In genomic region chr3:156425651-156426050, GRCh38 we compare ENCODE assay signal across 16 cellular contexts.
DNase-seq lines count a peak whose midpoint lies in the region; ATAC-seq and TF ChIP-seq lines count a peak whose summit lies in the region.
"Had no signal": no experiment of that assay in that cellular context is flagged by ENCODE, and none has a peak within 500 bp of the region (broad histone marks: within the 10 kb centered on the region; RNA-seq: fewer than 3 reads in every experiment).

No MANE protein-coding gene starts in this region.

- no peak overlapping the region for H2AK5ac ChIP-seq in trophoblast cell (ENCODE audit: low read length)

- TF ChIP-seq CTCF in thyroid gland (IDR thresholded peaks at IDR 0.05) (no peak), gastrocnemius medialis (IDR thresholded peaks at IDR 0.05 in 4 of 5, conservative IDR thresholded peaks at IDR 0.05 in 1 of 5) (no peak)

- no peak overlapping the region for H4K91ac ChIP-seq in trophoblast cell (ENCODE audit: low read depth, low read length)

- TF ChIP-seq POLR2A in thyroid gland (IDR thresholded peaks at IDR 0.05) (no peak), gastrocnemius medialis (IDR thresholded peaks at IDR 0.05) (no peak)

- ATAC-seq in gastrocnemius medialis, result no peak
- ATAC-seq: CD8-positive, alpha-beta T cell had no signal

- H3K14ac ChIP-seq in trophoblast cell (ENCODE audit: low read length), result no peak overlapping the region

- no peaks in the 10 kb centered on the region for H3K79me2 ChIP-seq in trophoblast cell (ENCODE audit: control insufficient read depth, insufficient read depth, low read length, poor library complexity)

- no peak overlapping the region for H3K4ac ChIP-seq in trophoblast cell (ENCODE audit: low read depth, low read length)

- no peak overlapping the region for H4K8ac ChIP-seq in trophoblast cell (ENCODE audit: low read depth, low read length)

- H3K27me3 ChIP-seq in thyroid gland (no peaks in the 10 kb centered on the region), trophoblast cell (ENCODE audit: insufficient read depth, low read length) (no peaks in the 10 kb centered on the region), gastrocnemius medialis (no peaks in the 10 kb centered on the region)
- H3K27me3 ChIP-seq: SJCRH30 had no signal

- H2BK5ac ChIP-seq in trophoblast cell (ENCODE audit: low read depth, low read length, poor library complexity), result no peak overlapping the region

- no peak overlapping the region for H3K4me2 ChIP-seq in trophoblast cell (ENCODE audit: low read length)

- in situ Hi-C loops in gastrocnemius medialis (cut with MboI; ENCODE audit: low sequenced_read_pairs in 4 of 4), result no loop called here

- no peak overlapping the region for H2AFZ ChIP-seq in trophoblast cell (ENCODE audit: insufficient read depth, low read length, poor library complexity)

- H3K79me1 ChIP-seq in trophoblast cell (ENCODE audit: low read length), result no peaks in the 10 kb centered on the region

- DNase-seq in DMS 273 treated with DMSO at 0.1 percent for 48 hours (lab: John Stamatoyannopoulos, UW) (peak; percentile 25), NCI-H1694 treated with DMSO at 0.1 percent for 48 hours (lab: John Stamatoyannopoulos, UW) (peak; percentile 14), NCI-H69 (lab: John Stamatoyannopoulos, UW) (peak; percentile 20), thyroid gland (no peak), trophoblast cell (no peak), gastrocnemius medialis (no peak)
- DNase-seq in activated CD8-positive, alpha-beta memory T cell treated with anti-CD3 and anti-CD28 coated beads, Interleukin-2, amount 50 U/mL, for 48 hours, result no peak
- DNase-seq: CD8-positive, alpha-beta T cell; KBM-7; MV-4-11; NCI-H1930; NCI-H2227 treated with DMSO at 0.1 percent for 48 hours; NCI-H526; OCI-M1; T-helper 2 cell had no signal

- no peak overlapping the region for H4K12ac ChIP-seq in trophoblast cell (ENCODE audit: low read depth, low read length)

- intact Hi-C loops in thyroid gland (cut with DNase I) (no loop called here), gastrocnemius medialis (cut with DNase I; ENCODE audit: low total_unique reads) (no loop called here)

- H3K9ac ChIP-seq in trophoblast cell (ENCODE audit: low read length), result no peak overlapping the region

- H3K4me3 ChIP-seq in thyroid gland (replicated peaks in 1 of 3) (no peak overlapping the region), trophoblast cell (ENCODE audit: low read depth, low read length) (no peak overlapping the region), gastrocnemius medialis (no peak overlapping the region)
- H3K4me3 ChIP-seq: SJCRH30 had no signal

- peak overlapping the region; percentile 59 to 83 (median 81) for H3K27ac ChIP-seq in thyroid gland
- H3K27ac ChIP-seq in trophoblast cell (ENCODE audit: low read depth, low read length), result no peak overlapping the region
- no peak overlapping the region for H3K27ac ChIP-seq in gastrocnemius medialis
- H3K27ac ChIP-seq: SJCRH30 had no signal

- H3K4me1 ChIP-seq in thyroid gland, result peaks cover 28 to 45% of the 10 kb centered on the region in 2 donors
- no peaks in the 10 kb centered on the region for H3K4me1 ChIP-seq in trophoblast cell (ENCODE audit: control insufficient read depth in 1 of 2, insufficient read depth in 2 of 2, low read length in 2 of 2)
- no peaks in the 10 kb centered on the region for H3K4me1 ChIP-seq in gastrocnemius medialis

- WGBS in thyroid gland, 2 donors, result 36 to 45% methylated on average over 6 of the region's 6 CpGs
- no CpG with 5 or more reads among the region's 6 CpGs for WGBS in trophoblast cell (ENCODE audit: extremely low coverage, insufficient coverage, insufficient read length)

- H3K23ac ChIP-seq in trophoblast cell (ENCODE audit: low read length), result no peak overlapping the region

- no peak overlapping the region for H2BK12ac ChIP-seq in trophoblast cell (ENCODE audit: low read length)

- no peak overlapping the region for H2BK120ac ChIP-seq in trophoblast cell (ENCODE audit: insufficient read depth, low read length, poor library complexity)

- no peak overlapping the region for H3K18ac ChIP-seq in trophoblast cell (ENCODE audit: low read length)

- no peaks in the 10 kb centered on the region for H3K9me3 ChIP-seq in thyroid gland
- H3K9me3 ChIP-seq in trophoblast cell (ENCODE audit: insufficient read depth, low read depth, low read length), result no peaks in the 10 kb centered on the region
- no peaks in the 10 kb centered on the region for H3K9me3 ChIP-seq in gastrocnemius medialis
- H3K9me3 ChIP-seq: SJCRH30 had no signal

- H3K36me3 ChIP-seq in thyroid gland (no peaks in the 10 kb centered on the region), trophoblast cell (ENCODE audit: control insufficient read depth in 1 of 2, insufficient read depth in 2 of 2, low read length in 2 of 2) (no peaks in the 10 kb centered on the region), gastrocnemius medialis (no peaks in the 10 kb centered on the region)
- H3K36me3 ChIP-seq: SJCRH30 had no signal

Comparison
In these comparisons a context has a peak if more than half of its experiments do, and no peak if none do; other contexts are left out.
1. DNase-seq: peak in DMS 273 treated with DMSO at 0.1 percent for 48 hours (single experiment), NCI-H1694 treated with DMSO at 0.1 percent for 48 hours (single experiment) and NCI-H69 (single experiment); none in thyroid gland (0 of 2), activated CD8-positive, alpha-beta memory T cell treated with anti-CD3 and anti-CD28 coated beads, Interleukin-2, amount 50 U/mL, for 48 hours (single experiment), trophoblast cell (0 of 2) and gastrocnemius medialis (0 of 2).
2. H3K27ac ChIP-seq: peak in thyroid gland (3 of 3); none in trophoblast cell (single experiment) and gastrocnemius medialis (0 of 4).